9 cellular contexts compared by ENCODE assay signal in the genomic region with DNA sequence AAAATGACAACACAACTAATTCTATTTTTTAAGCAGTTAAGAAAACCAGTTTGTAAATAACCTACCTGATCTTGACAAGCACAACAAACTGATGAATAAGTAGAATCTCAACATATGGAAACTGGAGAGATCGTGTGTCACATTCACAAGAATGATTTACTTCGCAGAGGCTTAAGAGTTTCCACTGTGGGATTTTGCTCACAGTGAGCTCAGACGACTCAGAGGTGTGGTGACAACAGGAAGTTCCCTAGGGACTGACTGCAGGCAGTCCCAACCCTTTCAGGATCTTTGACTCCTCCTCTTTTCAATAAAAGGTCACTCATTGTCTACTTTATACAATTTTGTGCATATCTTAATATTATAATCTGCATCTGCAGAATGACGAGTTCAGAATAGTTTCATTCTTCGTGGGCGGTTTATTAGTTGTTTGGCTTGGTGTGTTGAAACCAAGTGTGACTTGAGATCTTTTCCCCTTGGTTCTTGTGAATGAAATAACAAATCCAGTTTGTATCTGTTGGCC. TPM values are rescaled to one million over a fixed set of nuclear protein-coding genes. Genes with fewer than 3 reads are reported as not detected.
A peak's percentile ranks its signal among the peaks of the same experiment; 100 is the strongest.
DNase-seq lines count a peak whose midpoint lies in the region; ATAC-seq and TF ChIP-seq lines count a peak whose summit lies in the region.
"Had no signal": no experiment of that assay in that cellular context is flagged by ENCODE, and none has a peak within 500 bp of the region (broad histone marks: within the 10 kb centered on the region; RNA-seq: fewer than 3 reads in every experiment).

LIPH (minus strand) TSS at position 231 of the 520 bp plus-strand sequence; CDS start at position 114, 117 bp downstream.

- no peaks in the 10 kb centered on the region for H3K36me3 ChIP-seq in lung (ENCODE audit: control insufficient read depth in 2 of 2, insufficient read depth in 2 of 2, low read length in 2 of 2)
- H3K36me3 ChIP-seq in effector memory CD4-positive, alpha-beta T cell (ENCODE audit: control insufficient read depth, insufficient read depth, low read length): no peaks in the 10 kb centered on the region

- H3K4me3 ChIP-seq in lung: no peak within 1 kb of the TSS
- no peak within 1 kb of the TSS for H3K4me3 ChIP-seq in effector memory CD4-positive, alpha-beta T cell (ENCODE audit: insufficient read depth, low read depth, low read length, poor library complexity, severe bottlenecking)

- H3K27me3 ChIP-seq in lung (ENCODE audit: control insufficient read depth, insufficient read depth): no peaks in the 10 kb centered on the region
- no peaks in the 10 kb centered on the region for H3K27me3 ChIP-seq in effector memory CD4-positive, alpha-beta T cell (replicated peaks; ENCODE audit: control insufficient read depth, insufficient read depth, low read length, poor library complexity, severe bottlenecking)

- WGBS in lung, 2 donors: 32 to 40% methylated on average over 6 of the region's 6 CpGs

- H3K4me3 Mint-ChIP-seq in activated T-cell treated with anti-CD3 and anti-CD28 coated beads, Interleukin-2, amount 50 U/mL, for 24 hours: no peak within 1 kb of the TSS

- TF ChIP-seq CTCF in GM13976 (IDR thresholded peaks at IDR 0.05; ENCODE audit: borderline replicate concordance, control extremely low read depth, extremely low read depth, insufficient read depth, missing control alignments) (no peak), lung (IDR thresholded peaks at IDR 0.05; ENCODE audit: control extremely low read depth, extremely low read depth) (no peak)

- in situ Hi-C loops in GM13976 (cut with MboI; ENCODE audit: low sequenced_read_pairs, unreplicated experiment): no loop called here

- no peaks in the 10 kb centered on the region for H3K36me3 Mint-ChIP-seq in activated T-cell treated with anti-CD3 and anti-CD28 coated beads, Interleukin-2, amount 50 U/mL, for 24 hours (ENCODE audit: low read depth)

- H3K27ac Mint-ChIP-seq in activated T-cell treated with anti-CD3 and anti-CD28 coated beads, Interleukin-2, amount 50 U/mL, for 24 hours: peak within 1 kb of the TSS; percentile 38

- ATAC-seq in GM21390 (IDR thresholded peaks at IDR 0.05; ENCODE audit: unreplicated experiment) (peak; percentile 69), lung (ENCODE audit: insufficient read depth, low FRiP score) (peak; percentile 32), GM21717 (IDR thresholded peaks at IDR 0.05; ENCODE audit: unreplicated experiment) (no peak)

- no peaks in the 10 kb centered on the region for H3K27me3 Mint-ChIP-seq in activated T-cell treated with anti-CD3 and anti-CD28 coated beads, Interleukin-2, amount 50 U/mL, for 24 hours

- H3K4me1 Mint-ChIP-seq in activated T-cell treated with anti-CD3 and anti-CD28 coated beads, Interleukin-2, amount 50 U/mL, for 24 hours (ENCODE audit: low read depth): peaks cover 13% of the 10 kb centered on the region

- no peaks in the 10 kb centered on the region for H3K9me3 Mint-ChIP-seq in activated T-cell treated with anti-CD3 and anti-CD28 coated beads, Interleukin-2, amount 50 U/mL, for 24 hours

- no peaks in the 10 kb centered on the region for H3K9me3 ChIP-seq in lung (ENCODE audit: control insufficient read depth in 2 of 2, insufficient read depth in 1 of 2, low read length in 1 of 2)
- H3K9me3 ChIP-seq in effector memory CD4-positive, alpha-beta T cell (ENCODE audit: control insufficient read depth, low read length): no peaks in the 10 kb centered on the region

- no peak within 1 kb of the TSS for H3K27ac ChIP-seq in lung (ENCODE audit: low read depth in 1 of 2, low read length in 1 of 2)
- H3K27ac ChIP-seq in effector memory CD4-positive, alpha-beta T cell (ENCODE audit: insufficient read depth, low read length, poor library complexity, severe bottlenecking): no peak within 1 kb of the TSS

- peaks cover 0 to 3% of the 10 kb centered on the region in 2 donors for H3K4me1 ChIP-seq in lung (ENCODE audit: control insufficient read depth in 2 of 2, insufficient read depth in 2 of 2, low read length in 2 of 2)
- no peaks in the 10 kb centered on the region for H3K4me1 ChIP-seq in effector memory CD4-positive, alpha-beta T cell (ENCODE audit: control insufficient read depth, insufficient read depth, low read length, poor library complexity, severe bottlenecking)

- peak; percentile 66 for DNase-seq in GM13976 (ENCODE audit: low spot score)
- DNase-seq in HT-29 (ENCODE audit: low spot score): peak; percentile 90
- DNase-seq in activated T-cell treated with anti-CD3 and anti-CD28 coated beads, Interleukin-2, amount 50 U/mL, for 24 hours: no peak
- DNase-seq in lung (ENCODE audit: low spot score): no peak
- DNase-seq in RPMI8226: no peak
- DNase-seq in effector memory CD4-positive, alpha-beta T cell: no peak

RNA-seq across cellular contexts. Expression of gene LIPH, which starts in this region (rescaled TPM):
- 5.3 and 11.6 TPM in 2 replicates for total RNA-seq in HT-29 (2014; rRNA removed; shearing (Covaris generic))
- 10 to 100 TPM in 1 of 2 donors, 1 to 10 TPM in 1; 8.8 to 26.1 TPM for total RNA-seq in lung
- polyA plus RNA-seq in lung: 10 to 100 TPM in 1 of 2 donors, 1 to 10 TPM in 1; 6.2 to 21.2 TPM
- total RNA-seq: T-helper 1 cell treated with Interleukin-12 subunit alpha and Interleukin-12 subunit beta and Interleukin-4 antibody, amounts not matched to agents 30 ng/mL and 1 ng/mL, for 36 hours had no signal

Comparison
In these comparisons a context has a peak if more than half of its experiments do, and no peak if none do; other contexts are left out.
1. DNase-seq: peak in GM13976 (single experiment) and HT-29 (single experiment); none in activated T-cell treated with anti-CD3 and anti-CD28 coated beads, Interleukin-2, amount 50 U/mL, for 24 hours (single experiment), lung (single experiment), RPMI8226 (single experiment) and effector memory CD4-positive, alpha-beta T cell (0 of 3).